In the genomic region with DNA sequence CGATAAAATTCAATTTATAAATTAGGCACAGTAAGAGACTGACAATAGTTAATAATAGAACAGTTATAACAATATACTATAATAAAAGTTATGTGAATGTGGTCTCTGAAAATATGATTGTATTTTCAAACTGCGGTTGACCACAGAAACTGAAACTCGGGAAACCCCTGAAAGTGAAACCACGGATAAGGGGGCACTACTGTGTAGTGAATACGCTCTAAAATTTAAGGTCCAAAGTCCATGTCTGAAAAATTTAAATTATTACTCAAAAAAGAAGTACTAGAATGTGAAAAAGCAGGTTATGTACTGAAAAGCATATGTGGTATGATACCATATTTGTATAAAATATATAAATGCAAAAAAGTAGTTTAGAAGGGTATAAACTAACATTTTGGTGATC, we compare ENCODE assay signal across 8 cellular contexts. TPM values are rescaled to one million over a fixed set of nuclear protein-coding genes. Genes with fewer than 3 reads are reported as not detected.
DNase-seq lines count a peak whose midpoint lies in the region; ATAC-seq, FAIRE-seq and TF ChIP-seq lines count a peak whose summit lies in the region.

No MANE protein-coding gene starts in this region.

- H3K4me1 ChIP-seq in heart left ventricle (peaks cover 0 to 43% (median 18%) of the 10 kb centered on the region in 12 donors), K562 (replicated peaks in 1 of 2; ENCODE audit: control insufficient read depth in 2 of 2, insufficient read depth in 2 of 2, low read length in 2 of 2) (peaks cover 5 to 8% of the 10 kb centered on the region in 2 experiments; a peak in 3 of 5 replicates), lower lobe of right lung (peaks cover 41% of the 10 kb centered on the region), uterus (no peaks in the 10 kb centered on the region)

- H3K9me1 ChIP-seq in K562 (ENCODE audit: control insufficient read depth, insufficient read depth, low read length) = no peaks in the 10 kb centered on the region

- H3K27ac ChIP-seq in heart left ventricle = peak overlapping the region; percentile 87 to 99 (median 96)
- H3K27ac ChIP-seq in K562 (ENCODE audit: extremely low read depth, low read depth, low read length) = no peak overlapping the region
- peak overlapping the region; percentile 94 for H3K27ac ChIP-seq in lower lobe of right lung
- peak overlapping the region; percentile 93 to 97 for H3K27ac ChIP-seq in uterus

- WGBS in heart left ventricle, 4 donors = 7 to 18% (median 14%) methylated on average over 5 of the region's 5 CpGs
- 45% methylated on average over 5 of the region's 5 CpGs for WGBS in K562 (ENCODE audit: insufficient coverage, low coverage, missing lambda C conversion rate)

- H3K9ac ChIP-seq in K562 (ENCODE audit: insufficient read depth in 1 of 2, low read depth in 2 of 2, low read length in 2 of 2) = peak overlapping the region in 1 of 2 experiments; percentile 84; a peak in 2 of 4 replicates

- H2AFZ ChIP-seq in K562 (ENCODE audit: low read depth, low read length) = peak overlapping the region; percentile 96; the same call in 1 of the 2 replicates

- in situ Hi-C loops in K562 (cut with MboI) = loop anchor here (10.0 kb wide), 1 partner anchor 682 kb away; no protein-coding TSS in a partner anchor

- H3K36me3 ChIP-seq in heart left ventricle = peaks cover 0 to 19% (median 10%) of the 10 kb centered on the region in 9 donors
- no peaks in the 10 kb centered on the region for H3K36me3 ChIP-seq in K562 (ENCODE audit: control insufficient read depth, insufficient read depth, low read length)
- H3K36me3 ChIP-seq in lower lobe of right lung = peaks cover 11% of the 10 kb centered on the region
- H3K36me3 ChIP-seq in uterus = no peaks in the 10 kb centered on the region

- peak overlapping the region in 11 of 12 donors; percentile 70 to 97 (median 80) for H3K4me3 ChIP-seq in heart left ventricle
- H3K4me3 ChIP-seq in K562 = no peak overlapping the region; the same call in 1 of the 2 replicates
- H3K4me3 ChIP-seq in lower lobe of right lung = peak overlapping the region; percentile 61
- H3K4me3 ChIP-seq in uterus = peak overlapping the region; percentile 78 to 80

- H3K27me3 ChIP-seq in heart left ventricle (no peaks in the 10 kb centered on the region), K562 (ENCODE audit: control insufficient read depth in 2 of 2, insufficient read depth in 2 of 2, low read length in 2 of 2) (no peaks in the 10 kb centered on the region), lower lobe of right lung (ENCODE audit: low read depth) (no peaks in the 10 kb centered on the region), uterus (no peaks in the 10 kb centered on the region)

- H3K79me2 ChIP-seq in K562 (ENCODE audit: control insufficient read depth, insufficient read depth, low read length) = no peaks in the 10 kb centered on the region

- ATAC-seq in heart left ventricle (no peak), K562 (no peak), lower lobe of right lung (no peak), GM18520 (IDR thresholded peaks at IDR 0.05; ENCODE audit: unreplicated experiment) (no peak)

- no peak for TF ChIP-seq POLR2A in heart left ventricle (IDR thresholded peaks at IDR 0.05)
- no peak for TF ChIP-seq POLR2A in K562 (conservative IDR thresholded peaks at IDR 0.05)
- no peak for TF ChIP-seq POLR2A in uterus (IDR thresholded peaks at IDR 0.05)

- CTCF ChIA-PET in K562 (lab: Yijun Ruan, JAX; ENCODE audit: low intra/inter-chr PET ratio) = no interaction called here

- TF ChIP-seq EP300 in K562 (IDR thresholded peaks at IDR 0.05; ENCODE audit: low read length) = no peak

- BruUV-seq in K562 (replicated peaks; lab: Mats Ljungman, UMichigan) = no TSS peak

- no peaks in the 10 kb centered on the region for H4K20me1 ChIP-seq in K562 (replicated peaks; ENCODE audit: control insufficient read depth, insufficient read depth, low read length)

- H3K9me3 ChIP-seq in heart left ventricle (no peaks in the 10 kb centered on the region), K562 (replicated peaks; ENCODE audit: control insufficient read depth, insufficient read depth, low read depth, low read length) (no peaks in the 10 kb centered on the region), lower lobe of right lung (no peaks in the 10 kb centered on the region), uterus (no peaks in the 10 kb centered on the region)

- no peak for TF ChIP-seq RAD21 in K562 (CRISPR knock-in tag; conservative IDR thresholded peaks at IDR 0.05 in 1 of 2, IDR thresholded peaks at IDR 0.05 in 1 of 2)

- intact Hi-C loops in heart left ventricle (cut with DNase I) (loop anchor here (1.0 to 10.0 kb wide), 9 partner anchors 61 to 421 kb away; a partner anchor contains a TSS), cardiac septum (cut with DNase I) (loop anchor here (5.0 to 10.0 kb wide), 3 partner anchors 179 to 452 kb away; a partner anchor contains a TSS), K562 (cut with micrococcal nuclease) (loop anchor here (5.0 kb wide), 1 partner anchor 169 kb away; no protein-coding TSS in a partner anchor), lower lobe of right lung (cut with DNase I) (no loop called here), uterus (cut with DNase I; ENCODE audit: low total_unique reads) (loop anchor here (5.0 kb wide), 1 partner anchor 109 kb away; a partner anchor contains a TSS)

- POLR2A ChIA-PET in K562 (lab: Yijun Ruan, JAX) = interaction anchor here (0.9 kb wide), 1 partner anchor 28 kb away, joined by 3 read pairs; no protein-coding TSS in a partner anchor

- no peak for DNase-seq in heart left ventricle
- no peak for DNase-seq in cardiac septum (ENCODE audit: low spot score)
- DNase-seq in K562 (ENCODE audit: extremely low read depth in 1 of 4, low spot score in 3 of 4) = no peak
- no peak for DNase-seq in lower lobe of right lung
- DNase-seq in uterus = no peak
- DNase-seq in stimulated activated CD4-positive, alpha-beta T cell treated with anti-CD3 and anti-CD28 coated beads, Interleukin-4, amount 100 ng/mL, for 24 hours = no peak
- DNase-seq in AG20443 (ENCODE audit: low spot score) = no peak

- peak in 1 of 12 donors; percentile 5 for TF ChIP-seq CTCF in heart left ventricle (IDR thresholded peaks at IDR 0.05)
- no peak for TF ChIP-seq CTCF in K562 (IDR thresholded peaks at IDR 0.05 in 2 of 3, conservative IDR thresholded peaks at IDR 0.05 in 1 of 3; ENCODE audit: insufficient read depth in 2 of 3, low read depth in 1 of 3, low read length in 3 of 3)
- no peak for TF ChIP-seq CTCF in lower lobe of right lung (IDR thresholded peaks at IDR 0.05)
- TF ChIP-seq CTCF in uterus (IDR thresholded peaks at IDR 0.05) = no peak

- peak overlapping the region; percentile 9; the same call in 1 of the 2 replicates for H3K4me2 ChIP-seq in K562 (ENCODE audit: insufficient read depth, low read length)

- no peak for FAIRE-seq in K562 (lab: Jason Lieb, UNC)

TF ChIP-seq in K562, 482 proteins besides CTCF, POLR2A, EP300 and RAD21:
- no peak for TF ChIP-seq MCM5 (IDR thresholded peaks at IDR 0.05; ENCODE audit: low read depth)
- TF ChIP-seq BACH1 (tag; IDR thresholded peaks at IDR 0.05) = 0 out of 2 replicates have a peak, but pooled peaks have one; percentile 19
TF ChIP-seq in K562: peak in this region for 1.

RNA-seq across cellular contexts. Expression of a gene that starts 1.9 kb away (rescaled TPM):
- total RNA-seq in heart left ventricle = 10 to 100 TPM in 8 of 9 donors, 1 to 10 TPM in 1; 7.1 to 24.8 (median 11.9) TPM
- polyA plus RNA-seq in heart left ventricle = 1 to 10 TPM; 3.0 to 6.4 TPM
- 12.1 TPM for total RNA-seq in cardiac septum
- 0.56 and 0.86 TPM in 2 replicates for total RNA-seq in K562 (2011; cell fraction: chromatin; rRNA removed; ENCODE audit: low replicate concordance)
- 0.39 and 0.50 TPM in 2 replicates for total RNA-seq in K562 (2011; cell fraction: nucleolus; rRNA removed)
- 0.69 and 1.0 TPM in 2 replicates for total RNA-seq in K562 (2011; cell fraction: nucleoplasm; rRNA removed)
- 0.41 and 1.6 TPM in 2 replicates for total RNA-seq in K562 (2014; rRNA removed)
- 1.9 and 2.2 TPM in 2 replicates for total RNA-seq in K562 (2014; rRNA removed; fragmentation: Illumina TruSeq; extraction: Trizol)
- 0.94 and 0.98 TPM in 2 replicates for total RNA-seq in K562 (2015; rRNA removed; fragmentation: Illumina TruSeq; extraction: Trizol)
- total RNA-seq in K562 (2021) = 1.8 and 2.0 TPM in 2 replicates
- polyA plus RNA-seq in K562 (2011; rRNA removed) = 3.7 and 5.7 TPM in 2 replicates
- polyA plus RNA-seq in K562 (2011; cell fraction: cytosol; rRNA removed) = 0.40 and 4.1 TPM in 2 replicates
- polyA plus RNA-seq in K562 (2011; cell fraction: nucleus; rRNA removed) = 0.54 and 1.7 TPM in 2 replicates
- polyA plus RNA-seq in K562 (2012) = 1.7 and 10.2 TPM in 2 replicates
- polyA plus RNA-seq in K562 (2014; fragmentation: Illumina TruSeq; extraction: Trizol) = 1.9 and 3.1 TPM in 2 replicates
- polyA plus RNA-seq in K562 (2014; fragmentation: Nextera tagmentation; extraction: Ambion mirVana) = 1 to 10 TPM; 3.0 to 3.7 TPM
- 1.6 and 2.3 TPM in 2 replicates for polyA plus RNA-seq in K562 (2014; rRNA removed)
- 3.5 and 7.7 TPM in 2 replicates for polyA minus RNA-seq in K562 (2011; rRNA and poly(A)+ RNA removed)
- 5.2 TPM in 1 of 2 replicates, not detected in the other for polyA minus RNA-seq in K562 (2011; cell fraction: cytosol; rRNA and poly(A)+ RNA removed)
- 0.22 and 0.40 TPM in 2 replicates for polyA minus RNA-seq in K562 (2011; cell fraction: nucleus; rRNA and poly(A)+ RNA removed)
- total RNA-seq in lower lobe of right lung = 61.2 TPM
- total RNA-seq in uterus = 10 to 100 TPM; 21.3 to 53.2 (median 35.3) TPM
